In the genomic region with DNA sequence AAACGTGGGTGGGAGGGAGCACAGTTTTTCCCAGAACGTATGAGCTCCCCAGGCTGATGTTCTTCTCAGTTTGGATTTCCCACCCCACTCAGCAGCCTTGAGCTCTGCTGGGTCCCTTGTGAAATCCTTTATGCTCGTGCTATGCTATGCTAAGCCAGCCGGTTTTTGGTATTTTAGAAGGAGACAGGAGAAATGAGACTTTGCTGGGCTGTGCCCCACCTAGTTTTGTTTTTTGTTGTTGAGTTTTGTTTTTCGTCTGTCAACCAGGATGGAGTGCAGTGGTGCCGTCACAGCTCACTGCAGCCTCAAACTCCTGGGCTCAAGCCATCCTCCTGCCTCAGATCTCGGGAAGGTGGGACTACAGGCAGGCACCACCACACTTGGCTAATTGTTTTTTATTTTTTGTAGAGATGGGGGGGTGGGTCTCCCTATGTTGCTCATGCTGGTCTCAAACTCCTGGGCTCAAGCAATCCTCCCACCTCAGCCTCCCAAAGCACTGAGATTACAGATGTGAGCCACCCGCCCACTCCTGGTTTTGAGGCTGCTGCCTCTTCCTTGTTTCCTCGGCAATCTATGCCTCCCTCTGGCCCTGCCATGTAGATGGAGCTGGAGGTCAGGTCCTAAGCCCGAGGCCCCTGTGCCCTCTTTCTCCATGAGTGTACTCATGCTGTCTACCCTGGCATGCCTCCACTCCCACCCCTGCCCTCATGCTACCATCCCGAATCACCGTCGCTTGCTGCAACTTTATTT, we compare ENCODE assay signal across 11 cellular contexts. TPM values are rescaled to one million over a fixed set of nuclear protein-coding genes. Genes with fewer than 3 reads are reported as not detected.
DNase-seq lines count a peak whose midpoint lies in the region; ATAC-seq and TF ChIP-seq lines count a peak whose summit lies in the region.
"Had no signal": no experiment of that assay in that cellular context is flagged by ENCODE, and none has a peak within 500 bp of the region (broad histone marks: within the 10 kb centered on the region; RNA-seq: fewer than 3 reads in every experiment).

No MANE protein-coding gene starts in this region.

- peak overlapping the region; percentile 30; the same call in 1 of the 2 replicates for H3K4me3 ChIP-seq in DOHH2 (ENCODE audit: low read length)
- H3K4me3 ChIP-seq in neuronal stem cell (ENCODE audit: low read length in 2 of 2): no peak overlapping the region
- H3K4me3 ChIP-seq in effector memory CD4-positive, alpha-beta T cell (ENCODE audit: insufficient read depth, low read depth, low read length, poor library complexity, severe bottlenecking): no peak overlapping the region

- H2AFZ ChIP-seq in neuronal stem cell (ENCODE audit: low read length): peak overlapping the region; percentile 70

- H4K20me1 ChIP-seq in DOHH2 (ENCODE audit: control insufficient read depth, insufficient read depth, low read depth, low read length): no peaks in the 10 kb centered on the region

- POLR2A ChIA-PET in activated B cell treated with CpG ODN at 0.5 μM for 24 hours (lab: Charles Lee): interaction anchor here (1.2 kb wide), 1 partner anchor 36 kb away, joined by 3 read pairs; no protein-coding TSS in a partner anchor

- H2BK120ac ChIP-seq in neuronal stem cell (ENCODE audit: low read depth, low read length): no peak overlapping the region

- H3K4me2 ChIP-seq in DOHH2 (ENCODE audit: low read length) (peak overlapping the region; percentile 58), neuronal stem cell (ENCODE audit: insufficient read depth, low read length, poor library complexity, severe bottlenecking) (no peak overlapping the region)

- H3K27me3 ChIP-seq in DOHH2 (ENCODE audit: control insufficient read depth, low read length): no peaks in the 10 kb centered on the region
- H3K27me3 ChIP-seq in neuronal stem cell (ENCODE audit: control insufficient read depth in 3 of 3, insufficient read depth in 3 of 3, low read depth in 1 of 3, low read length in 3 of 3): peaks cover 0 to 6% (median 2%) of the 10 kb centered on the region in 3 experiments
- H3K27me3 ChIP-seq in effector memory CD4-positive, alpha-beta T cell (replicated peaks; ENCODE audit: control insufficient read depth, insufficient read depth, low read length, poor library complexity, severe bottlenecking): no peaks in the 10 kb centered on the region

- H3K27ac ChIP-seq in DOHH2 (ENCODE audit: low read depth, low read length) (no peak overlapping the region), neuronal stem cell (replicated peaks; ENCODE audit: low read length) (no peak overlapping the region)
- no peak overlapping the region for H3K27ac ChIP-seq in effector memory CD4-positive, alpha-beta T cell (ENCODE audit: insufficient read depth, low read length, poor library complexity, severe bottlenecking)

- no peaks in the 10 kb centered on the region for H3K79me1 ChIP-seq in neuronal stem cell (ENCODE audit: low read depth, low read length)

- H3K79me2 ChIP-seq in DOHH2 (ENCODE audit: control insufficient read depth, low read length): no peaks in the 10 kb centered on the region

- H3K27me3 Mint-ChIP-seq in activated B cell treated with CpG ODN at 0.5 μM for 24 hours: no peaks in the 10 kb centered on the region

- H3K9me3 Mint-ChIP-seq in activated B cell treated with CpG ODN at 0.5 μM for 24 hours: no peaks in the 10 kb centered on the region

- H3K36me3 ChIP-seq in DOHH2 (ENCODE audit: control insufficient read depth, low read length): no peaks in the 10 kb centered on the region
- no peaks in the 10 kb centered on the region for H3K36me3 ChIP-seq in neuronal stem cell (replicated peaks in 1 of 2; ENCODE audit: control insufficient read depth in 2 of 2, insufficient read depth in 2 of 2, low read length in 2 of 2)
- H3K36me3 ChIP-seq in effector memory CD4-positive, alpha-beta T cell (ENCODE audit: control insufficient read depth, insufficient read depth, low read length): no peaks in the 10 kb centered on the region

- no peak overlapping the region for H4K91ac ChIP-seq in neuronal stem cell (ENCODE audit: low read depth, low read length, poor library complexity)

- H3K27ac Mint-ChIP-seq in activated B cell treated with CpG ODN at 0.5 μM for 24 hours: peak overlapping the region; percentile 46

- H3K36me3 Mint-ChIP-seq in activated B cell treated with CpG ODN at 0.5 μM for 24 hours (ENCODE audit: low read depth): no peaks in the 10 kb centered on the region

- H3K4ac ChIP-seq in neuronal stem cell (ENCODE audit: low read length): no peak overlapping the region

- TF ChIP-seq CTCF in DOHH2 (IDR thresholded peaks at IDR 0.05; ENCODE audit: low read depth, low read length, poor library complexity, severe bottlenecking) (no peak), activated B cell treated with CpG ODN at 0.5 μM for 24 hours (IDR thresholded peaks at IDR 0.05) (no peak)

- H2BK5ac ChIP-seq in neuronal stem cell (ENCODE audit: low read length): no peak overlapping the region

- H3K4me1 ChIP-seq in DOHH2 (ENCODE audit: control insufficient read depth, low read length) (peaks cover 27% of the 10 kb centered on the region), neuronal stem cell (ENCODE audit: control insufficient read depth in 2 of 2, insufficient read depth in 1 of 2, low read depth in 1 of 2, low read length in 2 of 2) (no peaks in the 10 kb centered on the region)
- H3K4me1 ChIP-seq in effector memory CD4-positive, alpha-beta T cell (ENCODE audit: control insufficient read depth, insufficient read depth, low read length, poor library complexity, severe bottlenecking): peaks cover 22% of the 10 kb centered on the region

- H2BK15ac ChIP-seq in neuronal stem cell (ENCODE audit: low read length): no peak overlapping the region

- no peak overlapping the region for H3K14ac ChIP-seq in neuronal stem cell (ENCODE audit: low read length)

- intact Hi-C loops in activated B cell treated with CpG ODN at 0.5 μM for 24 hours (cut with micrococcal nuclease): no loop called here

- H3K9me3 ChIP-seq in DOHH2 (ENCODE audit: control insufficient read depth, insufficient read depth, low read length) (peaks cover 5% of the 10 kb centered on the region; the same call in 1 of the 2 replicates), neuronal stem cell (replicated peaks in 1 of 2; ENCODE audit: control insufficient read depth in 2 of 2, insufficient read depth in 1 of 2, low read depth in 1 of 2, low read length in 2 of 2) (no peaks in the 10 kb centered on the region)
- H3K9me3 ChIP-seq in effector memory CD4-positive, alpha-beta T cell (ENCODE audit: control insufficient read depth, low read length): no peaks in the 10 kb centered on the region

- ATAC-seq in GM21390 (IDR thresholded peaks at IDR 0.05; ENCODE audit: unreplicated experiment): peak; percentile 61
- ATAC-seq in activated B cell treated with CpG ODN at 0.5 μM for 24 hours (ENCODE audit: low read depth): no peak
- ATAC-seq in HG03108 (IDR thresholded peaks at IDR 0.05; ENCODE audit: unreplicated experiment): no peak

- H3K9me2 ChIP-seq in DOHH2 (replicated peaks; ENCODE audit: control insufficient read depth, low read length): no peaks in the 10 kb centered on the region

- no peak overlapping the region for H2AK5ac ChIP-seq in neuronal stem cell (ENCODE audit: low read depth, low read length)

- no peak overlapping the region for H4K8ac ChIP-seq in neuronal stem cell (ENCODE audit: low read depth, low read length)

- no CpG with 5 or more reads among the region's 13 CpGs for WGBS in neuronal stem cell (ENCODE audit: extremely low coverage in 2 of 2, insufficient read length in 2 of 2, insufficient replicate concordance in 1 of 2), 2 donors

- H2BK12ac ChIP-seq in neuronal stem cell (ENCODE audit: low read length): no peak overlapping the region

- H3K4me1 Mint-ChIP-seq in activated B cell treated with CpG ODN at 0.5 μM for 24 hours: peaks cover 22% of the 10 kb centered on the region

- no peak overlapping the region for H3K23ac ChIP-seq in neuronal stem cell (ENCODE audit: low read depth, low read length, poor library complexity)

- no peak overlapping the region for H3K18ac ChIP-seq in neuronal stem cell (ENCODE audit: low read length)

- DNase-seq in activated B cell treated with CpG ODN at 0.5 μM for 24 hours: no peak
- DNase-seq in neuronal stem cell (ENCODE audit: low spot score): no peak
- no peak for DNase-seq in KG1 (lab: John Stamatoyannopoulos, UW)
- no peak for DNase-seq in effector memory CD4-positive, alpha-beta T cell
- DNase-seq: erythroblast, kidney, MM.1S, NCI-H2081 treated with DMSO at 0.1 percent for 48 hours had no signal

- H3K4me3 Mint-ChIP-seq in activated B cell treated with CpG ODN at 0.5 μM for 24 hours: peak overlapping the region; percentile 49

- CTCF ChIA-PET in activated B cell treated with CpG ODN at 0.5 μM for 24 hours (lab: Charles Lee): no interaction called here

- H3K9ac ChIP-seq in neuronal stem cell (ENCODE audit: low read depth, low read length, poor library complexity): no peak overlapping the region

- no peaks in the 10 kb centered on the region for H3F3A ChIP-seq in DOHH2 (ENCODE audit: control insufficient read depth, insufficient read depth)

RNA-seq across cellular contexts. Expression of gene MGAT4A, which starts 17.5 kb away (rescaled TPM):
- 12.6 and 15.7 TPM in 2 replicates for total RNA-seq in activated B cell treated with CpG ODN at 0.5 μM for 24 hours
- polyA plus RNA-seq in neuronal stem cell (2013, experiment 1 of 2): 3.4 TPM
- polyA plus RNA-seq in neuronal stem cell (2013, experiment 2 of 2): 3.4 TPM
